ENCODE assay signal across 12 cellular contexts in the genomic region with DNA sequence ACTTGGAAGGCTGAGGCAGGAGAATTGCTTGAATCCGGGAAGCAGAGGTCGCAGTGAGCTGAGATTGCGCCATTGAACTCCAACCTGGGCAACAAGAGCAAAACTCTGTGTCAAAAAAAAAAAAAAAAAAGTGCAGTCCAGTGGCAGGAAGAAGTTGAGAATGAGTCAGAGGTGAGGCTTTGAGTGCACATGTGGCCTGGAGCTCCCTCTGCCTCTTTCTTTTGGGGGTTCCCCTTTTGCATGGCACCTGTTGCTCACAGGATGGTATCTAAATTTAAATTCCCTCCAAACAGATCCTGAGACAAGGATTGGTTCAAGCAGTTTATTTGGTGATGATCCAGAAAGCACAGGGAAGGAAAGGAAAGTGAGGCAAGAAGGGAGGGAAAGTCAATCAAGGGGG.
A peak's percentile ranks its signal among the peaks of the same experiment; 100 is the strongest.
DNase-seq lines count a peak whose midpoint lies in the region; ATAC-seq and TF ChIP-seq lines count a peak whose summit lies in the region.
"Had no signal": no experiment of that assay in that cellular context is flagged by ENCODE, and none has a peak within 500 bp of the region (broad histone marks: within the 10 kb centered on the region; RNA-seq: fewer than 3 reads in every experiment).

No MANE protein-coding gene starts in this region.

- H3K27ac Mint-ChIP-seq in MCF 10A (ENCODE audit: low read depth, unreplicated experiment) = no peak overlapping the region
- H3K27ac Mint-ChIP-seq: activated T-helper 2 cell treated with anti-CD3 and anti-CD28 coated beads, Interferon-gamma antibody, Interleukin-2, Interleukin-4, amounts not matched to agents 10 μg/mL and 5 μg/mL and 100 μg/mL, durations not matched to agents 14 hours and 24 hours and 36 hours had no signal

- TF ChIP-seq CTCF in MCF 10A (IDR thresholded peaks at IDR 0.05; ENCODE audit: unreplicated experiment) (peak; percentile 17), breast epithelium (IDR thresholded peaks at IDR 0.05) (no peak), RWPE1 (conservative IDR thresholded peaks at IDR 0.05; ENCODE audit: low read depth) (no peak), vagina (IDR thresholded peaks at IDR 0.05) (no peak)

- H3K36me3 ChIP-seq in breast epithelium (no peaks in the 10 kb centered on the region), vagina (no peaks in the 10 kb centered on the region)
- H3K36me3 ChIP-seq: left lung, right atrium auricular region had no signal

- BruUV-seq in MCF 10A (replicated peaks; lab: Mats Ljungman, UMichigan) = no TSS peak

- no peaks in the 10 kb centered on the region for H3K27me3 Mint-ChIP-seq in MCF 10A (ENCODE audit: insufficient read depth, unreplicated experiment)

- no peak for TF ChIP-seq POLR2A in breast epithelium (IDR thresholded peaks at IDR 0.05)
- TF ChIP-seq POLR2A in vagina (IDR thresholded peaks at IDR 0.05) = no peak

- H3K36me3 Mint-ChIP-seq in MCF 10A (ENCODE audit: insufficient read depth, unreplicated experiment) = no peaks in the 10 kb centered on the region

- POLR2A ChIA-PET in MCF 10A (lab: Yijun Ruan, JAX) (interaction anchor here (0.8 kb wide), 1 partner anchor 174 kb away, joined by 3 read pairs; no protein-coding TSS in a partner anchor), RWPE1 (lab: Yijun Ruan, JAX; ENCODE audit: low non-redundant PET) (no interaction called here)

- H3K9me3 ChIP-seq in breast epithelium (peaks cover 0 to 5% of the 10 kb centered on the region in 2 donors), vagina (no peaks in the 10 kb centered on the region)
- H3K9me3 ChIP-seq: left lung, right atrium auricular region had no signal

- no peak overlapping the region for H3K4me3 Mint-ChIP-seq in MCF 10A (ENCODE audit: unreplicated experiment)

- peak; percentile 50 for ATAC-seq in HG02884 (IDR thresholded peaks at IDR 0.05; ENCODE audit: unreplicated experiment)
- ATAC-seq: left lung had no signal

- CTCF ChIA-PET in MCF 10A (lab: Yijun Ruan, JAX) = interaction anchor here (1.1 to 1.2 kb wide), 2 partner anchors 18 to 76 kb away, joined by 3 to 5 read pairs; no protein-coding TSS in a partner anchor
- CTCF ChIA-PET in RWPE1 (lab: Yijun Ruan, JAX) = no interaction called here

- intact Hi-C loops in MCF 10A (cut with micrococcal nuclease) = loop anchor here (1.0 to 2.0 kb wide), 3 partner anchors 152 to 205 kb away; no protein-coding TSS in a partner anchor
- intact Hi-C loops in breast epithelium (cut with DNase I; ENCODE audit: low total_unique reads) = no loop called here
- intact Hi-C loops in vagina (cut with DNase I) = no loop called here

- no peak overlapping the region for H3K4me3 ChIP-seq in breast epithelium
- H3K4me3 ChIP-seq in vagina = no peak overlapping the region
- H3K4me3 ChIP-seq: BLaER1, left lung, right atrium auricular region had no signal

- no peak overlapping the region for H3K27ac ChIP-seq in breast epithelium
- H3K27ac ChIP-seq in RWPE1 = no peak overlapping the region
- H3K27ac ChIP-seq in vagina = no peak overlapping the region
- H3K27ac ChIP-seq: BLaER1, left lung, right atrium auricular region had no signal

- H3K4me1 ChIP-seq in breast epithelium (no peaks in the 10 kb centered on the region), vagina (no peaks in the 10 kb centered on the region)
- H3K4me1 ChIP-seq: BLaER1, left lung had no signal

- H3K27me3 ChIP-seq in breast epithelium = no peaks in the 10 kb centered on the region
- no peaks in the 10 kb centered on the region for H3K27me3 ChIP-seq in vagina
- H3K27me3 ChIP-seq: BLaER1, left lung, right atrium auricular region had no signal

- DNase-seq in MCF 10A (ENCODE audit: unreplicated experiment) (peak; percentile 81), breast epithelium (ENCODE audit: low spot score in 2 of 2) (no peak), RWPE1 (ENCODE audit: low spot score) (peak; percentile 18), NCI-H2029 (lab: John Stamatoyannopoulos, UW) (no peak), NCI-H128 (lab: John Stamatoyannopoulos, UW; ENCODE audit: unreplicated experiment) (no peak), vagina (ENCODE audit: extremely low spot score in 2 of 2) (no peak), NCI-H2227 (lab: John Stamatoyannopoulos, UW; ENCODE audit: unreplicated experiment) (no peak)
- DNase-seq: left lung had no signal

- H3K4me1 Mint-ChIP-seq in MCF 10A (ENCODE audit: insufficient read depth, unreplicated experiment) = peaks cover 10% of the 10 kb centered on the region

- H3K9me3 Mint-ChIP-seq in MCF 10A (ENCODE audit: unreplicated experiment) = no peaks in the 10 kb centered on the region
- H3K9me3 Mint-ChIP-seq: activated T-helper 2 cell treated with anti-CD3 and anti-CD28 coated beads, Interferon-gamma antibody, Interleukin-2, Interleukin-4, amounts not matched to agents 10 μg/mL and 5 μg/mL and 100 μg/mL, durations not matched to agents 14 hours and 24 hours and 36 hours had no signal

Comparison
In these comparisons a context has a peak if more than half of its experiments do, and no peak if none do; other contexts are left out.
1. DNase-seq: peak in MCF 10A (single experiment) and RWPE1 (single experiment); none in breast epithelium (0 of 2), NCI-H2029 (single experiment), NCI-H128 (single experiment), vagina (0 of 2) and NCI-H2227 (single experiment).